ENCODE assay signal across 17 cellular contexts in genomic region chr5:92525131-92525530, GRCh38.
DNase-seq lines count a peak whose midpoint lies in the region; ATAC-seq and TF ChIP-seq lines count a peak whose summit lies in the region.
"Had no signal": no experiment of that assay in that cellular context is flagged by ENCODE, and none has a peak within 500 bp of the region (broad histone marks: within the 10 kb centered on the region; RNA-seq: fewer than 3 reads in every experiment).

No MANE protein-coding gene starts in this region.

- no peak overlapping the region for H3K18ac ChIP-seq in IMR-90 (ENCODE audit: low read depth, low read length)

- no peak overlapping the region for H3K27ac ChIP-seq in IMR-90 (ENCODE audit: insufficient read depth, low read length)

- WGBS in IMR-90 (ENCODE audit: extremely low coverage in 2 of 2, insufficient read length in 1 of 2), 2 experiments: no CpG with 5 or more reads among the region's 2 CpGs

- DNase-seq in IMR-90: no peak
- peak; percentile 64 for DNase-seq in adipocyte (ENCODE audit: low read depth)
- peak; percentile 48 for DNase-seq in iris pigment epithelial cell (ENCODE audit: low read depth)
- no peak for DNase-seq in activated CD4-positive, alpha-beta T cell treated with anti-CD3 and anti-CD28 coated beads for 48 hours
- DNase-seq: ACHN; BE2C; C1 segment of cervical spinal cord; CD4-positive, CD25-positive, alpha-beta regulatory T cell; CD8-positive, alpha-beta memory T cell; COR-L47; DMS 273 treated with DMSO at 0.1 percent for 48 hours; DMS53; DND-41; EL had no signal

- no peak overlapping the region for H3K27ac Mint-ChIP-seq in stimulated activated memory B cell treated with anti-CD40 and anti-IgM and Interleukin-4, amounts not matched to agents 10 μg/mL and 1 μg/mL and 100 μg/mL, for 72 hours
- H3K27ac Mint-ChIP-seq: CD4-positive, CD25-positive, alpha-beta regulatory T cell; CD8-positive, alpha-beta memory T cell had no signal

- no peak overlapping the region for H2BK120ac ChIP-seq in IMR-90 (ENCODE audit: low read depth, low read length)

- H3K9ac ChIP-seq in IMR-90 (ENCODE audit: low read depth, low read length) (no peak overlapping the region), adipocyte (ENCODE audit: low read length) (no peak overlapping the region)

- ATAC-seq in IMR-90 (ENCODE audit: low read depth): no peak
- no peak for ATAC-seq in HG03565 (IDR thresholded peaks at IDR 0.05; ENCODE audit: unreplicated experiment)
- no peak for ATAC-seq in stimulated activated memory B cell treated with anti-CD40 and anti-IgM and Interleukin-4, amounts not matched to agents 10 μg/mL and 1 μg/mL and 100 μg/mL, for 72 hours

- no peak overlapping the region for H2AFZ ChIP-seq in IMR-90 (replicated peaks; ENCODE audit: low read length, poor library complexity)

- no peaks in the 10 kb centered on the region for H3K9me1 ChIP-seq in IMR-90 (ENCODE audit: insufficient read depth, low read length)

- dilution Hi-C loops in IMR-90 (cut with HindIII; ENCODE audit: low sequenced_read_pairs, unreplicated experiment): no loop called here

- H4K5ac ChIP-seq in IMR-90 (ENCODE audit: low read depth, low read length): no peak overlapping the region

- H3K27me3 ChIP-seq in IMR-90 (ENCODE audit: control insufficient read depth, insufficient read depth, low read length) (no peaks in the 10 kb centered on the region), adipocyte (replicated peaks; ENCODE audit: control insufficient read depth, insufficient read depth, low read length) (no peaks in the 10 kb centered on the region)
- H3K27me3 ChIP-seq: BE2C had no signal

- no peaks in the 10 kb centered on the region for H3K9me3 ChIP-seq in IMR-90 (ENCODE audit: control insufficient read depth, insufficient read depth, low read length)
- H3K9me3 ChIP-seq in adipocyte (ENCODE audit: control insufficient read depth, low read length): no peaks in the 10 kb centered on the region
- H3K9me3 ChIP-seq: BE2C, HAP-1 had no signal

- H3K4me1 ChIP-seq in IMR-90 (ENCODE audit: control insufficient read depth, insufficient read depth, low read length): peaks cover 3% of the 10 kb centered on the region; the same call in 1 of the 2 replicates
- H3K4me1 ChIP-seq in adipocyte (ENCODE audit: control insufficient read depth, insufficient read depth, low read length): peaks cover 5% of the 10 kb centered on the region
- H3K4me1 ChIP-seq: BE2C had no signal

- in situ Hi-C loops in IMR-90 (cut with MboI; ENCODE audit: low sequenced_read_pairs): no loop called here

- TF ChIP-seq POLR2A in IMR-90 (IDR thresholded peaks at IDR 0.05; ENCODE audit: low read depth, low read length): no peak

- no peak overlapping the region for H2AK9ac ChIP-seq in IMR-90 (replicated peaks; ENCODE audit: low read depth, low read length, poor library complexity)

- H2BK15ac ChIP-seq in IMR-90 (ENCODE audit: low read depth, low read length): no peak overlapping the region

- intact Hi-C loops in IMR-90 (cut with micrococcal nuclease): no loop called here

- no peak overlapping the region for H3K23ac ChIP-seq in IMR-90 (ENCODE audit: low read depth, low read length)

- H3K4me3 Mint-ChIP-seq in stimulated activated memory B cell treated with anti-CD40 and anti-IgM and Interleukin-4, amounts not matched to agents 10 μg/mL and 1 μg/mL and 100 μg/mL, for 72 hours: no peak overlapping the region
- H3K4me3 Mint-ChIP-seq: CD4-positive, CD25-positive, alpha-beta regulatory T cell; CD8-positive, alpha-beta memory T cell had no signal

- CTCF ChIA-PET in IMR-90 (lab: Yijun Ruan, JAX): no interaction called here

- no peak for TF ChIP-seq RAD21 in IMR-90 (IDR thresholded peaks at IDR 0.05; ENCODE audit: low read length)

- H3K4me1 Mint-ChIP-seq in stimulated activated memory B cell treated with anti-CD40 and anti-IgM and Interleukin-4, amounts not matched to agents 10 μg/mL and 1 μg/mL and 100 μg/mL, for 72 hours: no peaks in the 10 kb centered on the region
- H3K4me1 Mint-ChIP-seq: CD4-positive, CD25-positive, alpha-beta regulatory T cell; CD8-positive, alpha-beta memory T cell had no signal

- BruUV-seq in IMR-90 (replicated peaks; lab: Mats Ljungman, UMichigan): no TSS peak

- no peak overlapping the region for H2BK20ac ChIP-seq in IMR-90 (ENCODE audit: low read depth, low read length)

- H3K4me3 ChIP-seq in IMR-90 (ENCODE audit: insufficient read depth, low read depth, low read length): no peak overlapping the region
- H3K4me3 ChIP-seq in adipocyte (ENCODE audit: low read length): no peak overlapping the region
- H3K4me3 ChIP-seq: HAP-1 had no signal

- H3K4me2 ChIP-seq in IMR-90 (ENCODE audit: low read depth, low read length): no peak overlapping the region

- no peak overlapping the region for H4K91ac ChIP-seq in IMR-90 (ENCODE audit: insufficient read depth, low read depth, low read length)

- H3K27me3 Mint-ChIP-seq in stimulated activated memory B cell treated with anti-CD40 and anti-IgM and Interleukin-4, amounts not matched to agents 10 μg/mL and 1 μg/mL and 100 μg/mL, for 72 hours: no peaks in the 10 kb centered on the region
- H3K27me3 Mint-ChIP-seq: CD4-positive, CD25-positive, alpha-beta regulatory T cell; CD8-positive, alpha-beta memory T cell had no signal

- no peaks in the 10 kb centered on the region for H3K36me3 ChIP-seq in IMR-90 (ENCODE audit: control insufficient read depth, insufficient read depth, low read length)
- H3K36me3 ChIP-seq in adipocyte (ENCODE audit: control insufficient read depth, insufficient read depth, low read length, severe bottlenecking): no peaks in the 10 kb centered on the region
- H3K36me3 ChIP-seq: BE2C, HAP-1 had no signal

- H4K20me1 ChIP-seq in IMR-90 (ENCODE audit: insufficient read depth, low read length): no peaks in the 10 kb centered on the region

- H3K79me1 ChIP-seq in IMR-90 (ENCODE audit: low read depth in 1 of 2, low read length in 2 of 2): no peaks in the 10 kb centered on the region

- POLR2A ChIA-PET in IMR-90 (lab: Charles Lee; ENCODE audit: unreplicated experiment): no interaction called here

- no peaks in the 10 kb centered on the region for H3K36me3 Mint-ChIP-seq in stimulated activated memory B cell treated with anti-CD40 and anti-IgM and Interleukin-4, amounts not matched to agents 10 μg/mL and 1 μg/mL and 100 μg/mL, for 72 hours
- H3K36me3 Mint-ChIP-seq: CD4-positive, CD25-positive, alpha-beta regulatory T cell; CD8-positive, alpha-beta memory T cell had no signal

- no peak overlapping the region for H4K8ac ChIP-seq in IMR-90 (ENCODE audit: low read depth in 2 of 2, low read length in 2 of 2)

- no peak overlapping the region for H2BK5ac ChIP-seq in IMR-90 (ENCODE audit: low read depth, low read length, poor library complexity, severe bottlenecking)

- no peak for TF ChIP-seq CTCF in IMR-90 (conservative IDR thresholded peaks at IDR 0.05; ENCODE audit: low read depth, low read length)

- H2AK5ac ChIP-seq in IMR-90 (ENCODE audit: low read depth, low read length): no peak overlapping the region

- no peaks in the 10 kb centered on the region for H3K9me3 Mint-ChIP-seq in stimulated activated memory B cell treated with anti-CD40 and anti-IgM and Interleukin-4, amounts not matched to agents 10 μg/mL and 1 μg/mL and 100 μg/mL, for 72 hours

- H3K14ac ChIP-seq in IMR-90 (replicated peaks; ENCODE audit: low read depth, low read length): no peak overlapping the region

- H3K4ac ChIP-seq in IMR-90 (ENCODE audit: low read depth, low read length): no peak overlapping the region

- no peak overlapping the region for H3K56ac ChIP-seq in IMR-90 (ENCODE audit: extremely low read depth, insufficient read depth, low read length)

TF ChIP-seq in IMR-90, 13 proteins besides CTCF, POLR2A, EP300 and RAD21:
- TF ChIP-seq RCOR1 (IDR thresholded peaks at IDR 0.05; ENCODE audit: insufficient replicate concordance, low read length) (no peak), CEBPB (IDR thresholded peaks at IDR 0.05; ENCODE audit: low read depth, low read length) (peak; percentile 76)
TF ChIP-seq in IMR-90: peak in this region for 1.

Comparison
In these comparisons a context has a peak if more than half of its experiments do, and no peak if none do; other contexts are left out.
1. DNase-seq: peak in adipocyte (single experiment) and iris pigment epithelial cell (single experiment); none in IMR-90 (single experiment) and activated CD4-positive, alpha-beta T cell treated with anti-CD3 and anti-CD28 coated beads for 48 hours (single experiment).